Comparison of ENCODE assay signal across 8 cellular contexts in the genomic region with DNA sequence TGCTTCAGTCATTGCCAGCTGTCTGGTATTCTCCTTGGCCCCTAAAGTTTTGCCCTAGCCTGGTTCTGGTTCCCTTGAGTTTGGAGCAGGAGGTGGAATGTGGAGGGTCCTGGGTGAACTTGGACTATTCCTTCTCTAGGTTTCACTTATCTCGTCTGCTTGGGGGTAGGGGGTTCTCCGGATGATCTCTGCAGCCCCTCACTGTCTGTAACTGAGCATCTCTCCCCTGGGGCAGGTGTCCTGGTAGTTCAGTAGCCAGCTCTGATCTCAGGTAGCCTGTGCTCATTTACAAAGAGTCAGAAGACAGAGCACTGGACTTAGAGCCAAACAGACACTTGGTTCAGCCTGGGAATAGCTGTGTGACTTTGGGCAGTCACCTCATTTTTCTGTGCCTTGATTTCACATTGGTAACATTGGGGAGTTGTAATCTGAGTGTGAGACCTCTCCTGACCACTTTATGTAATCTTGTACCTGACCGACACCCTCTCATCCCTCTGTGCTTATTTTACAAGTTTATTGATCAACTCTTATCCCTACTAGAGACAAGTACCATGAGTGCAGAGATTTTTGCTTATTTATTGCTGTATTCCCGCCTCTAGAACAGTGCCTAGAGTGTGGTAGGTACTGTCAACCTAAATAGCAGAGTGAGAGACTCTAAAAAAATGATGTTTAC. TPM values are rescaled to one million over a fixed set of nuclear protein-coding genes. Genes with fewer than 3 reads are reported as not detected.
DNase-seq lines count a peak whose midpoint lies in the region; ATAC-seq and TF ChIP-seq lines count a peak whose summit lies in the region.

No MANE protein-coding gene starts in this region.

- H3K36me3 ChIP-seq in ACC112 (ENCODE audit: insufficient read depth, low read length) (no peaks in the 10 kb centered on the region), mammary epithelial cell (ENCODE audit: insufficient read depth, low read length) (no peaks in the 10 kb centered on the region), mucosa of rectum (ENCODE audit: control insufficient read depth in 2 of 2, insufficient read depth in 2 of 2, low read length in 2 of 2) (no peaks in the 10 kb centered on the region)

- H3K79me2 ChIP-seq in ACC112 (ENCODE audit: control insufficient read depth, insufficient read depth, low read length, unreplicated experiment), result peaks cover 5% of the 10 kb centered on the region
- peaks cover 27% of the 10 kb centered on the region for H3K79me2 ChIP-seq in mammary epithelial cell (ENCODE audit: insufficient read depth, low read length)

- H4K20me1 ChIP-seq in mammary epithelial cell (ENCODE audit: insufficient read depth, low read length), result no peaks in the 10 kb centered on the region

- BruUV-seq in mammary epithelial cell (replicated peaks; lab: Mats Ljungman, UMichigan), result no TSS peak

- H3K9ac ChIP-seq in mammary epithelial cell (ENCODE audit: insufficient read depth, low read length) (peak overlapping the region; percentile 43), mucosa of rectum (ENCODE audit: low read depth in 1 of 2, low read length in 2 of 2) (peak overlapping the region; percentile 85 to 95)

- H3K4me1 ChIP-seq in ACC112 (ENCODE audit: control insufficient read depth, insufficient read depth, low read length, unreplicated experiment) (peaks cover 13% of the 10 kb centered on the region), mammary epithelial cell (ENCODE audit: insufficient read depth, low read length) (peaks cover 21% of the 10 kb centered on the region), mucosa of rectum (ENCODE audit: control insufficient read depth in 2 of 2, insufficient read depth in 2 of 2, low read length in 2 of 2) (peaks cover 12 to 21% of the 10 kb centered on the region in 2 donors)

- CTCF ChIA-PET in mammary epithelial cell (lab: Charles Lee; ENCODE audit: low non-redundant PET), result interaction anchor here (1.9 kb wide), 1 partner anchor 55 kb away, joined by 8 read pairs; no protein-coding TSS in a partner anchor

- TF ChIP-seq CTCF in HL-60 (IDR thresholded peaks at IDR 0.05; ENCODE audit: insufficient read depth, low read length), result no peak
- no peak for TF ChIP-seq CTCF in mammary epithelial cell (conservative IDR thresholded peaks at IDR 0.05 in 1 of 2, IDR thresholded peaks at IDR 0.05 in 1 of 2; ENCODE audit: extremely low read depth in 1 of 2, insufficient read depth in 1 of 2, low read depth in 1 of 2, low read length in 2 of 2)

- H3K27me3 ChIP-seq in ACC112 (ENCODE audit: insufficient read depth, low read length) (no peaks in the 10 kb centered on the region), HL-60 (ENCODE audit: insufficient read depth, poor library complexity, severe bottlenecking) (no peaks in the 10 kb centered on the region), mammary epithelial cell (ENCODE audit: insufficient read depth, low read length) (no peaks in the 10 kb centered on the region), mucosa of rectum (ENCODE audit: control insufficient read depth in 2 of 2, insufficient read depth in 2 of 2, low read length in 2 of 2) (no peaks in the 10 kb centered on the region)

- in situ Hi-C loops in mammary epithelial cell (cut with MboI; ENCODE audit: low sequenced_read_pairs in 2 of 2), result loop anchor here in 1 of 2 donors (10.0 kb wide), 1 partner anchor 106 kb away; a partner anchor contains a TSS

- H2AFZ ChIP-seq in ACC112 (ENCODE audit: low read length, unreplicated experiment), result peak overlapping the region; percentile 12
- peak overlapping the region; percentile 98 for H2AFZ ChIP-seq in mammary epithelial cell (ENCODE audit: low read depth, low read length)

- peak overlapping the region; percentile 94 for H3K4me2 ChIP-seq in mammary epithelial cell (ENCODE audit: insufficient read depth, low read depth, low read length)

- dilution Hi-C loops in mammary epithelial cell (cut with HindIII; ENCODE audit: low sequenced_read_pairs), result no loop called here

- H3K4me3 ChIP-seq in ACC112 (ENCODE audit: low read depth, low read length) (peak overlapping the region; percentile 94), HL-60 (replicated peaks; ENCODE audit: insufficient read depth, low read length) (peak overlapping the region; percentile 83), mammary epithelial cell (replicated peaks in 1 of 3; ENCODE audit: insufficient read depth in 1 of 3, low read depth in 2 of 3, low read length in 3 of 3) (peak overlapping the region; percentile 89 to 100 (median 93)), mucosa of rectum (ENCODE audit: low read length in 2 of 2) (peak overlapping the region; percentile 87 to 90)

- WGBS in mammary epithelial cell (ENCODE audit: low coverage, missing lambda C conversion rate), result 3% methylated on average over 4 of the region's 4 CpGs

- H3K9me3 ChIP-seq in mammary epithelial cell (replicated peaks; ENCODE audit: insufficient read depth, low read length), result no peaks in the 10 kb centered on the region
- H3K9me3 ChIP-seq in mucosa of rectum (ENCODE audit: control insufficient read depth in 2 of 2, low read length in 2 of 2), result no peaks in the 10 kb centered on the region

- ATAC-seq in GM19397 (IDR thresholded peaks at IDR 0.05; ENCODE audit: unreplicated experiment) (no peak), HG02970 (IDR thresholded peaks at IDR 0.05; ENCODE audit: low FRiP score, unreplicated experiment) (no peak), HG03565 (IDR thresholded peaks at IDR 0.05; ENCODE audit: unreplicated experiment) (no peak)

- DNase-seq in HL-60 (ENCODE audit: low read depth in 1 of 2, low spot score in 1 of 2) (no peak), mammary epithelial cell (no peak), epidermal melanocyte (ENCODE audit: insufficient read length, low spot score) (no peak)

- H3K27ac ChIP-seq in ACC112 (ENCODE audit: low read depth, low read length), result no peak overlapping the region
- peak overlapping the region; percentile 94 for H3K27ac ChIP-seq in HL-60 (replicated peaks)
- peak overlapping the region; percentile 69 for H3K27ac ChIP-seq in mammary epithelial cell (ENCODE audit: insufficient read depth, low read depth, low read length)
- H3K27ac ChIP-seq in mucosa of rectum (ENCODE audit: low read depth in 2 of 2, low read length in 2 of 2), result peak overlapping the region; percentile 77 to 91

- intact Hi-C loops in mammary epithelial cell (cut with micrococcal nuclease), result loop anchor here (1.0 to 5.0 kb wide), 3 partner anchors 58 to 135 kb away; a partner anchor contains a TSS

RNA-seq across cellular contexts. Expression of a gene that starts 0.8 kb away (rescaled TPM):
- 10 to 100 TPM in 1 of 2 donors, 1 to 10 TPM in 1; 9.4 to 10.5 TPM for total RNA-seq in mammary epithelial cell
- polyA plus RNA-seq in mammary epithelial cell, result 7.3 TPM
- polyA minus RNA-seq in mammary epithelial cell, result 3.7 TPM

RNA-seq across cellular contexts. Expression of a gene that starts 31.6 kb away (rescaled TPM):
- total RNA-seq in mammary epithelial cell, result 100 to 1,000 TPM; 100 to 131 TPM
- 61.6 TPM for polyA plus RNA-seq in mammary epithelial cell
- polyA minus RNA-seq in mammary epithelial cell, result 220 TPM
